Comparison of ENCODE assay signal across 10 cellular contexts in genomic region chr13:70249332-70250064, GRCh38.
A peak's percentile ranks its signal among the peaks of the same experiment; 100 is the strongest.
DNase-seq lines count a peak whose midpoint lies in the region; ATAC-seq and TF ChIP-seq lines count a peak whose summit lies in the region.
"Had no signal": no experiment of that assay in that cellular context is flagged by ENCODE, and none has a peak within 500 bp of the region (broad histone marks: within the 10 kb centered on the region; RNA-seq: fewer than 3 reads in every experiment).

No MANE protein-coding gene starts in this region.

- no peaks in the 10 kb centered on the region for H3K9me3 ChIP-seq in ovary

- H3K4me1 ChIP-seq in ovary (ENCODE audit: insufficient read depth) = no peaks in the 10 kb centered on the region

- no peak overlapping the region for H3K4me3 Mint-ChIP-seq in nephron progenitor cell
- H3K4me3 Mint-ChIP-seq: immature natural killer cell had no signal

- no peaks in the 10 kb centered on the region for H3K27me3 Mint-ChIP-seq in nephron progenitor cell (ENCODE audit: low read depth, poor library complexity)

- H3K27ac ChIP-seq in ovary = no peak overlapping the region
- H3K27ac ChIP-seq: VCaP had no signal

- H3K27ac Mint-ChIP-seq in nephron progenitor cell = peak overlapping the region; percentile 63
- H3K27ac Mint-ChIP-seq: immature natural killer cell had no signal

- no peak for TF ChIP-seq CTCF in choroid plexus epithelial cell (conservative IDR thresholded peaks at IDR 0.05; ENCODE audit: low read depth, low read length)
- TF ChIP-seq CTCF in nephron progenitor cell (IDR thresholded peaks at IDR 0.05) = no peak
- no peak for TF ChIP-seq CTCF in ovary (IDR thresholded peaks at IDR 0.05)

- no peak for TF ChIP-seq EP300 in ovary (IDR thresholded peaks at IDR 0.05)

- H3K36me3 ChIP-seq in ovary = no peaks in the 10 kb centered on the region

- no peaks in the 10 kb centered on the region for H3K27me3 ChIP-seq in ovary

- DNase-seq in ELR (ENCODE audit: low read depth) (peak; percentile 77), NCI-H460 (ENCODE audit: extremely low read depth, low read depth) (peak; percentile 13), choroid plexus epithelial cell (ENCODE audit: low read depth) (peak; percentile 78), nephron progenitor cell (no peak), NCI-H2227 treated with DMSO at 0.1 percent for 48 hours (lab: John Stamatoyannopoulos, UW) (no peak), NCI-H82 treated with DMSO at 0.1 percent for 48 hours (lab: John Stamatoyannopoulos, UW; ENCODE audit: unreplicated experiment) (no peak), ovary (no peak)
- DNase-seq: immature natural killer cell had no signal

- intact Hi-C loops in ovary (cut with DNase I) = no loop called here

- no peak for TF ChIP-seq POLR2A in ovary (IDR thresholded peaks at IDR 0.05)

- H3K9me3 Mint-ChIP-seq in nephron progenitor cell = no peaks in the 10 kb centered on the region

- H3K4me3 ChIP-seq in choroid plexus epithelial cell (ENCODE audit: low read depth, low read length) (no peak overlapping the region), ovary (no peak overlapping the region)

- ATAC-seq in HG02759 (IDR thresholded peaks at IDR 0.05; ENCODE audit: unreplicated experiment) = no peak

- no peaks in the 10 kb centered on the region for H3K36me3 Mint-ChIP-seq in nephron progenitor cell (ENCODE audit: low read depth)
- H3K36me3 Mint-ChIP-seq: immature natural killer cell had no signal

- peaks cover 7% of the 10 kb centered on the region for H3K4me1 Mint-ChIP-seq in nephron progenitor cell
- H3K4me1 Mint-ChIP-seq: immature natural killer cell had no signal

- 87 to 90% (median 88%) methylated on average over 8 of the region's 8 CpGs for WGBS in ovary, 3 donors

Comparison
In these comparisons a context has a peak if more than half of its experiments do, and no peak if none do; other contexts are left out.
1. DNase-seq: peak in ELR (single experiment), NCI-H460 (single experiment) and choroid plexus epithelial cell (single experiment); none in nephron progenitor cell (single experiment), NCI-H2227 treated with DMSO at 0.1 percent for 48 hours (single experiment), NCI-H82 treated with DMSO at 0.1 percent for 48 hours (single experiment) and ovary (0 of 5).